10 cellular contexts compared by ENCODE assay signal in genomic region chr7:107938448-107939250, GRCh38. TPM values are rescaled to one million over a fixed set of nuclear protein-coding genes. Genes with fewer than 3 reads are reported as not detected.
DNase-seq lines count a peak whose midpoint lies in the region; ATAC-seq, FAIRE-seq and TF ChIP-seq lines count a peak whose summit lies in the region.
"Had no signal": no experiment of that assay in that cellular context is flagged by ENCODE, and none has a peak within 500 bp of the region (broad histone marks: within the 10 kb centered on the region; RNA-seq: fewer than 3 reads in every experiment).

No MANE protein-coding gene starts in this region.

- no peaks in the 10 kb centered on the region for H3K9me3 ChIP-seq in GM23248 (ENCODE audit: low read depth)
- H3K9me3 ChIP-seq in gastrocnemius medialis, result no peaks in the 10 kb centered on the region

- H3K4me3 ChIP-seq in GM23248, result 0 out of 2 replicates have a peak overlapping the region, but pooled peaks have one; percentile 3
- no peak overlapping the region for H3K4me3 ChIP-seq in bronchial epithelial cell (ENCODE audit: low read depth, low read length)
- H3K4me3 ChIP-seq in gastrocnemius medialis, result no peak overlapping the region

- no peaks in the 10 kb centered on the region for H4K20me1 ChIP-seq in GM23248 (ENCODE audit: insufficient read depth)

- H3K27ac ChIP-seq in GM23248, result peak overlapping the region; percentile 89
- H3K27ac ChIP-seq in gastrocnemius medialis, result peak overlapping the region; percentile 47 to 65 (median 59)

- no peak for TF ChIP-seq POLR2A in gastrocnemius medialis (IDR thresholded peaks at IDR 0.05)

- peaks cover 31% of the 10 kb centered on the region for H3K36me3 ChIP-seq in GM23248 (ENCODE audit: low read depth)
- H3K36me3 ChIP-seq in bronchial epithelial cell (ENCODE audit: control insufficient read depth, insufficient read depth, low read length), result peaks cover 8% of the 10 kb centered on the region
- peaks cover 0 to 24% of the 10 kb centered on the region in 2 donors for H3K36me3 ChIP-seq in gastrocnemius medialis

- in situ Hi-C loops in GM23248 (cut with MboI), result no loop called here
- in situ Hi-C loops in gastrocnemius medialis (cut with MboI; ENCODE audit: low sequenced_read_pairs in 4 of 4), result no loop called here

- no peak for FAIRE-seq in bronchial epithelial cell (lab: Jason Lieb, UNC)

- no peaks in the 10 kb centered on the region for H3K9me2 ChIP-seq in GM23248 (ENCODE audit: insufficient read depth)

- 32% methylated on average over 6 of the region's 6 CpGs for WGBS in GM23248 (ENCODE audit: low coverage in 1 of 2, low lambda C conversion rate in 2 of 2, missing lambda C conversion rate in 2 of 2), 2 experiments

- H3K27me3 ChIP-seq in GM23248 (replicated peaks; ENCODE audit: insufficient read depth) (no peaks in the 10 kb centered on the region), bronchial epithelial cell (ENCODE audit: control insufficient read depth, insufficient read depth, low read length) (no peaks in the 10 kb centered on the region), gastrocnemius medialis (no peaks in the 10 kb centered on the region)

- H3F3A ChIP-seq in GM23248 (ENCODE audit: insufficient read depth), result peaks cover 87% of the 10 kb centered on the region

- peaks cover 11% of the 10 kb centered on the region; the same call in 1 of the 2 replicates for H3K79me2 ChIP-seq in GM23248 (ENCODE audit: insufficient read depth)

- peak overlapping the region; percentile 46 for H3K4me2 ChIP-seq in GM23248 (ENCODE audit: unreplicated experiment)

- no peak overlapping the region for H2AFZ ChIP-seq in GM23248

- ATAC-seq in left ventricle myocardium superior (peak; percentile 70), gastrocnemius medialis (peak; percentile 42 to 61), GM18519 (IDR thresholded peaks at IDR 0.05; ENCODE audit: low FRiP score, unreplicated experiment) (no peak)
- ATAC-seq: HCT116 had no signal

- H3K4me1 ChIP-seq in GM23248 (ENCODE audit: insufficient read depth), result peaks cover 62% of the 10 kb centered on the region
- peaks cover 26 to 39% of the 10 kb centered on the region in 2 donors for H3K4me1 ChIP-seq in gastrocnemius medialis

- DNase-seq in GM23248 (peak; percentile 67), bronchial epithelial cell (ENCODE audit: low read depth) (peak; percentile 37), left ventricle myocardium superior (peak; percentile 56), gastrocnemius medialis (no peak), NCI-H82 treated with DMSO at 0.1 percent for 48 hours (lab: John Stamatoyannopoulos, UW; ENCODE audit: unreplicated experiment) (no peak), HuH-7 (ENCODE audit: low spot score) (no peak), GM19240 (ENCODE audit: insufficient read length, low spot score) (no peak)
- DNase-seq: T-helper 2 cell had no signal

- peak overlapping the region; percentile 66 for H3K9ac ChIP-seq in GM23248

- intact Hi-C loops in left ventricle myocardium superior (cut with micrococcal nuclease) (no loop called here), gastrocnemius medialis (cut with DNase I; ENCODE audit: low total_unique reads) (no loop called here)

- TF ChIP-seq CTCF in bronchial epithelial cell (IDR thresholded peaks at IDR 0.05; ENCODE audit: insufficient read depth, low read length, severe bottlenecking), result no peak
- TF ChIP-seq CTCF in gastrocnemius medialis (IDR thresholded peaks at IDR 0.05 in 4 of 5, conservative IDR thresholded peaks at IDR 0.05 in 1 of 5), result no peak

RNA-seq across cellular contexts. Expression of gene DLD, which starts 47.7 kb away (rescaled TPM):
- 80.1 and 84.5 TPM in 2 replicates for total RNA-seq in GM23248 (2014; rRNA removed; shearing (Covaris generic))
- 97.1 and 99.4 TPM in 2 replicates for polyA plus RNA-seq in GM23248 (2016; fragmentation: Nextera tagmentation; extraction: Ambion mirVana)
- total RNA-seq in bronchial epithelial cell (43.7 and 52.6 TPM in 2 replicates), left ventricle myocardium superior (314 TPM), gastrocnemius medialis (100 to 1,000 TPM; 110 to 157 (median 146) TPM)

Comparison
In these comparisons a context has a peak if more than half of its experiments do, and no peak if none do; other contexts are left out.
1. DNase-seq: peak in GM23248 (single experiment), bronchial epithelial cell (single experiment) and left ventricle myocardium superior (single experiment); none in gastrocnemius medialis (0 of 2), NCI-H82 treated with DMSO at 0.1 percent for 48 hours (single experiment), HuH-7 (single experiment) and GM19240 (single experiment).